20 cellular contexts compared by ENCODE assay signal in the genomic region with DNA sequence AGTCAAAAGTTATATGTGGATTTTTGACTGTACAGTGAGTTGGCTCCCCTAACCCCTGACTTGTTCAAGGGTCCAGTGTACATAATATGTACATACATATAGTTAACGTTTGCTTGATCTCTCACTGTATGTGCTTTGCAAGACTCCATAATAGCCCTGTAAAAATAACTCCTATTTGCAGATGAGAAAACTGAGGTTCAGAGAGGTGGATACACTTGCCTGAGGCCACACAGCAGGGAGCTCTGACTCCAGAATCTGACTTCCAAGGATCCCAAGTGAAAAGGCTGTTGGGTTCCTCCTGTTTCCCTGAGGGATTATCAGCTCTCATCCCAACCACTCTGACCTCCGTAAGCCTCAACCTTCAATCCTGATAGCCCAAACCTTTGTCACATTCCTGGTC. TPM values are rescaled to one million over a fixed set of nuclear protein-coding genes. Genes with fewer than 3 reads are reported as not detected.
DNase-seq lines count a peak whose midpoint lies in the region; ATAC-seq, FAIRE-seq and TF ChIP-seq lines count a peak whose summit lies in the region.
"Had no signal": no experiment of that assay in that cellular context is flagged by ENCODE, and none has a peak within 500 bp of the region (broad histone marks: within the 10 kb centered on the region; RNA-seq: fewer than 3 reads in every experiment).

No MANE protein-coding gene starts in this region.

- H3K27ac Mint-ChIP-seq in effector memory CD8-positive, alpha-beta T cell, result peak overlapping the region; percentile 68 to 91

- peaks cover under 1 to 46% of the 10 kb centered on the region in 2 donors for H3K27me3 Mint-ChIP-seq in effector memory CD8-positive, alpha-beta T cell

- H3K9me3 Mint-ChIP-seq in effector memory CD8-positive, alpha-beta T cell, result no peaks in the 10 kb centered on the region

- no peaks in the 10 kb centered on the region for H3K9me3 ChIP-seq in left ventricle myocardium inferior (replicated peaks)
- H3K9me3 ChIP-seq: Caco-2, SK-N-SH had no signal

- TF ChIP-seq CTCF in left ventricle myocardium inferior (IDR thresholded peaks at IDR 0.05; ENCODE audit: borderline replicate concordance) (no peak), GM13976 (IDR thresholded peaks at IDR 0.05; ENCODE audit: borderline replicate concordance, control extremely low read depth, extremely low read depth, insufficient read depth, missing control alignments) (no peak)

- DNase-seq in left ventricle myocardium inferior (no peak), cardiac septum (ENCODE audit: low spot score) (no peak), GM12892 (ENCODE audit: insufficient read length) (no peak), GM13976 (ENCODE audit: low spot score) (no peak), SHP77 (lab: John Stamatoyannopoulos, UW) (no peak)
- DNase-seq in effector memory CD8-positive, alpha-beta T cell, result no peak
- DNase-seq: AML-193, Caco-2, DMS153, GDM1, GM23248, NCI-H187, NCI-H2107, NCI-H510A, NCI-H774, SHP77 treated with DMSO at 0.1 percent for 48 hours, SK-N-SH had no signal

- no peaks in the 10 kb centered on the region for H3K27me3 ChIP-seq in left ventricle myocardium inferior (ENCODE audit: low read depth)

- H3K27ac ChIP-seq in left ventricle myocardium inferior (replicated peaks), result peak overlapping the region; percentile 11
- H3K27ac ChIP-seq: GM23248, KMS-11 had no signal

- peaks cover 36 to 67% of the 10 kb centered on the region in 2 donors for H3K4me1 Mint-ChIP-seq in effector memory CD8-positive, alpha-beta T cell (ENCODE audit: low read depth in 2 of 2)

- H3K4me3 Mint-ChIP-seq in effector memory CD8-positive, alpha-beta T cell, result peak overlapping the region; percentile 13 to 64

- H3K4me1 ChIP-seq in left ventricle myocardium inferior, result peaks cover 56% of the 10 kb centered on the region

- intact Hi-C loops in left ventricle myocardium inferior (cut with micrococcal nuclease), result no loop called here
- intact Hi-C loops in cardiac septum (cut with DNase I), result no loop called here

- in situ Hi-C loops in GM13976 (cut with MboI; ENCODE audit: low sequenced_read_pairs, unreplicated experiment), result no loop called here

- H3K4me3 ChIP-seq in left ventricle myocardium inferior, result no peak overlapping the region
- H3K4me3 ChIP-seq: GM23248 had no signal

- TF ChIP-seq POLR2A in GM12892 (IDR thresholded peaks at IDR 0.05; ENCODE audit: low read depth, low read length), result no peak

- no peak for ATAC-seq in effector memory CD8-positive, alpha-beta T cell (replicated peaks)
- no peak for ATAC-seq in HG02678 (IDR thresholded peaks at IDR 0.05; ENCODE audit: unreplicated experiment)
- ATAC-seq: HCT116 had no signal

- H3K36me3 ChIP-seq in left ventricle myocardium inferior, result no peaks in the 10 kb centered on the region

- peaks cover 6% of the 10 kb centered on the region for H3K36me3 Mint-ChIP-seq in effector memory CD8-positive, alpha-beta T cell (ENCODE audit: insufficient read depth)

- FAIRE-seq in GM12892 (lab: Jason Lieb, UNC), result peak; percentile 24

RNA-seq across cellular contexts. Expression of a gene that starts 41.7 kb away (rescaled TPM):
- total RNA-seq in left ventricle myocardium inferior (5.7 TPM), cardiac septum (21.0 TPM)
- polyA plus RNA-seq in GM12892 (2012; ENCODE audit: missing spikeins), result 8.0 TPM
- total RNA-seq: Caco-2 had no signal
